In the genomic region with DNA sequence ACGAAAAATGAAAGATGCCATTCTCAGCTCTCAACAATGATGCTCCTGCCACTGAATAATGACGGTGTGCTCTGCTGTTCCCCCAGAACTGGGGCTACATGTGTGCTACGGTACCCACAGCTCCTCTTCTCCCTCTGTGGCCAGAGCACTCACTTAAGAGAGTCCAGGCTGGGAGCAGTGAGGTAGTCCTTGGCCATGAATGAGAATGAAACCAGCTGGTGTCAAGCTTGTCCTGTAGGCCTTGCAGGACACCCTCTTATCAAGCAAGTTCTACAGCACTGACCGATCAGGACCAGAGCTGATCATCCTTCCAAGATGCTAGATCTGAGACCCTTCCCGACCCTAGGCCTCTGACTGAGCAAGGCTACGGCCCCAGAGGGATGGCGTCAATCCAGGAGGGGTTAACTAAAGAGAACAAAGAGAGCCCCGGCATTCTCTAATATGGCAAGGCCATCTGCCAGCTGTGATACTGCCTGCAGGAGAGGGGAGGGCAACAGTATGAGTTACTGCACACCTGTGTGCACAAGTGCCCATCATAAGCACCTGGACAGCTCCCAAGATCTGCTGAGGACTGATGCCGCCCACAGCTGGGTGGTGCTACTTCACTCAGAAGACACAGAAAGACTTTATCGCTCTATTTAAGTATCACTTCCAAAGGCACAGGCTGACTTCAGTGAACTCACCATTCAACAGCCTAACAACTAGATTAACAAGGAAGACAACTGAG, we compare ENCODE assay signal across 1 cellular context.
TF ChIP-seq lines count a peak whose summit lies in the region.

No MANE protein-coding gene starts in this region.

TF ChIP-seq in WTC11, 78 proteins besides CTCF, POLR2A, EP300 and RAD21 (continued from another document):
- TF ChIP-seq, protein P1, sequence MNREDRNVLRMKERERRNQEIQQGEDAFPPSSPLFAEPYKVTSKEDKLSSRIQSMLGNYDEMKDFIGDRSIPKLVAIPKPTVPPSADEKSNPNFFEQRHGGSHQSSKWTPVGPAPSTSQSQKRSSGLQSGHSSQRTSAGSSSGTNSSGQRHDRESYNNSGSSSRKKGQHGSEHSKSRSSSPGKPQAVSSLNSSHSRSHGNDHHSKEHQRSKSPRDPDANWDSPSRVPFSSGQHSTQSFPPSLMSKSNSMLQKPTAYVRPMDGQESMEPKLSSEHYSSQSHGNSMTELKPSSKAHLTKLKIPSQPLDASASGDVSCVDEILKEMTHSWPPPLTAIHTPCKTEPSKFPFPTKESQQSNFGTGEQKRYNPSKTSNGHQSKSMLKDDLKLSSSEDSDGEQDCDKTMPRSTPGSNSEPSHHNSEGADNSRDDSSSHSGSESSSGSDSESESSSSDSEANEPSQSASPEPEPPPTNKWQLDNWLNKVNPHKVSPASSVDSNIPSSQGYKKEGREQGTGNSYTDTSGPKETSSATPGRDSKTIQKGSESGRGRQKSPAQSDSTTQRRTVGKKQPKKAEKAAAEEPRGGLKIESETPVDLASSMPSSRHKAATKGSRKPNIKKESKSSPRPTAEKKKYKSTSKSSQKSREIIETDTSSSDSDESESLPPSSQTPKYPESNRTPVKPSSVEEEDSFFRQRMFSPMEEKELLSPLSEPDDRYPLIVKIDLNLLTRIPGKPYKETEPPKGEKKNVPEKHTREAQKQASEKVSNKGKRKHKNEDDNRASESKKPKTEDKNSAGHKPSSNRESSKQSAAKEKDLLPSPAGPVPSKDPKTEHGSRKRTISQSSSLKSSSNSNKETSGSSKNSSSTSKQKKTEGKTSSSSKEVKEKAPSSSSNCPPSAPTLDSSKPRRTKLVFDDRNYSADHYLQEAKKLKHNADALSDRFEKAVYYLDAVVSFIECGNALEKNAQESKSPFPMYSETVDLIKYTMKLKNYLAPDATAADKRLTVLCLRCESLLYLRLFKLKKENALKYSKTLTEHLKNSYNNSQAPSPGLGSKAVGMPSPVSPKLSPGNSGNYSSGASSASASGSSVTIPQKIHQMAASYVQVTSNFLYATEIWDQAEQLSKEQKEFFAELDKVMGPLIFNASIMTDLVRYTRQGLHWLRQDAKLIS (CRISPR knock-in tag; IDR thresholded peaks at IDR 0.05; ENCODE audit: borderline replicate concordance), result no peak
- TF ChIP-seq ZNF219 (CRISPR knock-in tag; IDR thresholded peaks at IDR 0.05; ENCODE audit: borderline replicate concordance), result no peak
- TF ChIP-seq, protein P2, sequence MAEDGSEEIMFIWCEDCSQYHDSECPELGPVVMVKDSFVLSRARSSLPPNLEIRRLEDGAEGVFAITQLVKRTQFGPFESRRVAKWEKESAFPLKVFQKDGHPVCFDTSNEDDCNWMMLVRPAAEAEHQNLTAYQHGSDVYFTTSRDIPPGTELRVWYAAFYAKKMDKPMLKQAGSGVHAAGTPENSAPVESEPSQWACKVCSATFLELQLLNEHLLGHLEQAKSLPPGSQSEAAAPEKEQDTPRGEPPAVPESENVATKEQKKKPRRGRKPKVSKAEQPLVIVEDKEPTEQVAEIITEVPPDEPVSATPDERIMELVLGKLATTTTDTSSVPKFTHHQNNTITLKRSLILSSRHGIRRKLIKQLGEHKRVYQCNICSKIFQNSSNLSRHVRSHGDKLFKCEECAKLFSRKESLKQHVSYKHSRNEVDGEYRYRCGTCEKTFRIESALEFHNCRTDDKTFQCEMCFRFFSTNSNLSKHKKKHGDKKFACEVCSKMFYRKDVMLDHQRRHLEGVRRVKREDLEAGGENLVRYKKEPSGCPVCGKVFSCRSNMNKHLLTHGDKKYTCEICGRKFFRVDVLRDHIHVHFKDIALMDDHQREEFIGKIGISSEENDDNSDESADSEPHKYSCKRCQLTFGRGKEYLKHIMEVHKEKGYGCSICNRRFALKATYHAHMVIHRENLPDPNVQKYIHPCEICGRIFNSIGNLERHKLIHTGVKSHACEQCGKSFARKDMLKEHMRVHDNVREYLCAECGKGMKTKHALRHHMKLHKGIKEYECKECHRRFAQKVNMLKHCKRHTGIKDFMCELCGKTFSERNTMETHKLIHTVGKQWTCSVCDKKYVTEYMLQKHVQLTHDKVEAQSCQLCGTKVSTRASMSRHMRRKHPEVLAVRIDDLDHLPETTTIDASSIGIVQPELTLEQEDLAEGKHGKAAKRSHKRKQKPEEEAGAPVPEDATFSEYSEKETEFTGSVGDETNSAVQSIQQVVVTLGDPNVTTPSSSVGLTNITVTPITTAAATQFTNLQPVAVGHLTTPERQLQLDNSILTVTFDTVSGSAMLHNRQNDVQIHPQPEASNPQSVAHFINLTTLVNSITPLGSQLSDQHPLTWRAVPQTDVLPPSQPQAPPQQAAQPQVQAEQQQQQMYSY (CRISPR knock-in tag; IDR thresholded peaks at IDR 0.05), result no peak
- TF ChIP-seq, protein P3, sequence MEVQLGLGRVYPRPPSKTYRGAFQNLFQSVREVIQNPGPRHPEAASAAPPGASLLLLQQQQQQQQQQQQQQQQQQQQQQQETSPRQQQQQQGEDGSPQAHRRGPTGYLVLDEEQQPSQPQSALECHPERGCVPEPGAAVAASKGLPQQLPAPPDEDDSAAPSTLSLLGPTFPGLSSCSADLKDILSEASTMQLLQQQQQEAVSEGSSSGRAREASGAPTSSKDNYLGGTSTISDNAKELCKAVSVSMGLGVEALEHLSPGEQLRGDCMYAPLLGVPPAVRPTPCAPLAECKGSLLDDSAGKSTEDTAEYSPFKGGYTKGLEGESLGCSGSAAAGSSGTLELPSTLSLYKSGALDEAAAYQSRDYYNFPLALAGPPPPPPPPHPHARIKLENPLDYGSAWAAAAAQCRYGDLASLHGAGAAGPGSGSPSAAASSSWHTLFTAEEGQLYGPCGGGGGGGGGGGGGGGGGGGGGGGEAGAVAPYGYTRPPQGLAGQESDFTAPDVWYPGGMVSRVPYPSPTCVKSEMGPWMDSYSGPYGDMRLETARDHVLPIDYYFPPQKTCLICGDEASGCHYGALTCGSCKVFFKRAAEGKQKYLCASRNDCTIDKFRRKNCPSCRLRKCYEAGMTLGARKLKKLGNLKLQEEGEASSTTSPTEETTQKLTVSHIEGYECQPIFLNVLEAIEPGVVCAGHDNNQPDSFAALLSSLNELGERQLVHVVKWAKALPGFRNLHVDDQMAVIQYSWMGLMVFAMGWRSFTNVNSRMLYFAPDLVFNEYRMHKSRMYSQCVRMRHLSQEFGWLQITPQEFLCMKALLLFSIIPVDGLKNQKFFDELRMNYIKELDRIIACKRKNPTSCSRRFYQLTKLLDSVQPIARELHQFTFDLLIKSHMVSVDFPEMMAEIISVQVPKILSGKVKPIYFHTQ (CRISPR knock-in tag; IDR thresholded peaks at IDR 0.05), result no peak
- no peak for TF ChIP-seq ATF1 (CRISPR knock-in tag; IDR thresholded peaks at IDR 0.05)
- TF ChIP-seq, protein P4, sequence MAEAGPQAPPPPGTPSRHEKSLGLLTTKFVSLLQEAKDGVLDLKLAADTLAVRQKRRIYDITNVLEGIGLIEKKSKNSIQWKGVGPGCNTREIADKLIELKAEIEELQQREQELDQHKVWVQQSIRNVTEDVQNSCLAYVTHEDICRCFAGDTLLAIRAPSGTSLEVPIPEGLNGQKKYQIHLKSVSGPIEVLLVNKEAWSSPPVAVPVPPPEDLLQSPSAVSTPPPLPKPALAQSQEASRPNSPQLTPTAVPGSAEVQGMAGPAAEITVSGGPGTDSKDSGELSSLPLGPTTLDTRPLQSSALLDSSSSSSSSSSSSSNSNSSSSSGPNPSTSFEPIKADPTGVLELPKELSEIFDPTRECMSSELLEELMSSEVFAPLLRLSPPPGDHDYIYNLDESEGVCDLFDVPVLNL (CRISPR knock-in tag; IDR thresholded peaks at IDR 0.05; ENCODE audit: borderline replicate concordance, low read depth), result no peak
- no peak for TF ChIP-seq RELA (CRISPR knock-in tag; IDR thresholded peaks at IDR 0.05; ENCODE audit: borderline replicate concordance)
